Comparison of ENCODE assay signal across 16 cellular contexts in the genomic region with DNA sequence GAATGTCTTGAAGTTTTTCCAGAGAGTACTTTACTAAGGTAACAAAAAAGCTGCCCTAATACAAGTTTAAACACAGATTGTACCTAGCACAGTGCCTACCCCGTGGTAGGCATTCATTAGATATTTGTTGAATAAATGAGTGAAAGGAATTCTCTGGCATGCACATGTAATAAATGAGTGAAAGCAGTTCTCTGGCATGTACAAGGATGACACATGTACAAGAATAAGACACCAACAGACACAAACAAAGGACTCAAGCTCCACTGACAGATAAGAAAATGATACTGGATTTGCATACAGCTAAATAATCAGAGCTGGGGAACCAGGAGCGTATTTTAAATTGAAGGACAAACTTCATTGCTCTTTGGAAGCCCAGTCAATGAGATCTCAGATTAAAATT.
DNase-seq lines count a peak whose midpoint lies in the region; FAIRE-seq and TF ChIP-seq lines count a peak whose summit lies in the region.
"Had no signal": no experiment of that assay in that cellular context is flagged by ENCODE, and none has a peak within 500 bp of the region (broad histone marks: within the 10 kb centered on the region; RNA-seq: fewer than 3 reads in every experiment).

No MANE protein-coding gene starts in this region.

- intact Hi-C loops in dorsolateral prefrontal cortex (cut with DNase I) = no loop called here

- H3K27me3 ChIP-seq in astrocyte (ENCODE audit: insufficient read depth, low read length) (no peaks in the 10 kb centered on the region), dorsolateral prefrontal cortex (no peaks in the 10 kb centered on the region)
- H3K27me3 ChIP-seq: SJSA1 had no signal

- no peaks in the 10 kb centered on the region for H3K36me3 Mint-ChIP-seq in astrocyte (ENCODE audit: low read depth, unreplicated experiment)
- H3K36me3 Mint-ChIP-seq: IgD-negative memory B cell had no signal

- peak; percentile 36 to 39 for DNase-seq in NCI-H526 (lab: John Stamatoyannopoulos, UW)
- no peak for DNase-seq in astrocyte (ENCODE audit: low read depth)
- peak; percentile 7 to 16 for DNase-seq in foreskin fibroblast
- DNase-seq in renal cortical epithelial cell (ENCODE audit: low read depth) = peak; percentile 7
- DNase-seq in substantia nigra (lab: John Stamatoyannopoulos, UW) = no peak
- no peak for DNase-seq in dorsolateral prefrontal cortex
- no peak for DNase-seq in kidney glomerular epithelial cell (lab: John Stamatoyannopoulos, UW)
- DNase-seq in T-helper 2 cell = no peak
- DNase-seq: COR-L47, Kasumi-1, NCI-H1105 treated with DMSO at 0.1 percent for 48 hours, NCI-H187, NCI-H345, OCI-M1 had no signal

- H3K27ac Mint-ChIP-seq in astrocyte (ENCODE audit: unreplicated experiment) = no peak overlapping the region
- H3K27ac Mint-ChIP-seq: IgD-negative memory B cell had no signal

- H3K4me2 ChIP-seq in astrocyte (ENCODE audit: low read length) = peak overlapping the region; percentile 41

- H3K9ac ChIP-seq in astrocyte (ENCODE audit: low read length) = no peak overlapping the region

- H3K9me3 Mint-ChIP-seq in astrocyte (ENCODE audit: unreplicated experiment) = peaks cover 12% of the 10 kb centered on the region

- H3K4me3 ChIP-seq in astrocyte (ENCODE audit: insufficient read depth, low read depth, low read length) (no peak overlapping the region), foreskin fibroblast (ENCODE audit: low read depth in 1 of 2, low read length in 2 of 2) (no peak overlapping the region), dorsolateral prefrontal cortex (no peak overlapping the region)
- H3K4me3 ChIP-seq: SJSA1 had no signal

- no peaks in the 10 kb centered on the region for H3K9me3 ChIP-seq in astrocyte (ENCODE audit: insufficient read depth, low read depth, low read length)
- H3K9me3 ChIP-seq: SJSA1 had no signal

- H3K4me1 ChIP-seq in astrocyte (ENCODE audit: insufficient read depth, low read length) = peaks cover 5% of the 10 kb centered on the region
- H3K4me1 ChIP-seq: SJSA1 had no signal

- FAIRE-seq in astrocyte (lab: Jason Lieb, UNC) = no peak

- H3K27me3 Mint-ChIP-seq in astrocyte (ENCODE audit: low read depth, unreplicated experiment) = no peaks in the 10 kb centered on the region
- H3K27me3 Mint-ChIP-seq: IgD-negative memory B cell had no signal

- no peak overlapping the region for H3K4me3 Mint-ChIP-seq in astrocyte (ENCODE audit: unreplicated experiment)
- H3K4me3 Mint-ChIP-seq: IgD-negative memory B cell had no signal

- H3K36me3 ChIP-seq in astrocyte (ENCODE audit: insufficient read depth, low read length) = no peaks in the 10 kb centered on the region
- H3K36me3 ChIP-seq: SJSA1 had no signal

- no peaks in the 10 kb centered on the region for H4K20me1 ChIP-seq in astrocyte (ENCODE audit: insufficient read depth, low read length)

- no peaks in the 10 kb centered on the region for H3K79me2 ChIP-seq in astrocyte (ENCODE audit: insufficient read depth, low read length)

- TF ChIP-seq CTCF in astrocyte (IDR thresholded peaks at IDR 0.05; ENCODE audit: insufficient read depth, low read depth, low read length) = no peak
- no peak for TF ChIP-seq CTCF in foreskin fibroblast (IDR thresholded peaks at IDR 0.05; ENCODE audit: low read depth, low read length)
- no peak for TF ChIP-seq CTCF in dorsolateral prefrontal cortex (IDR thresholded peaks at IDR 0.05 in 54 of 56, conservative IDR thresholded peaks at IDR 0.05 in 2 of 56; ENCODE audit: low read depth in 1 of 56, partially characterized antibody in 56 of 56)

- no peak overlapping the region for H3K27ac ChIP-seq in astrocyte (ENCODE audit: low read depth, low read length)
- H3K27ac ChIP-seq in substantia nigra (ENCODE audit: low read depth, low read length, poor library complexity, severe bottlenecking) = no peak overlapping the region
- no peak overlapping the region for H3K27ac ChIP-seq in dorsolateral prefrontal cortex
- H3K27ac ChIP-seq: SJSA1 had no signal

- peak overlapping the region; percentile 39 for H2AFZ ChIP-seq in astrocyte (ENCODE audit: low read depth, low read length)

- peaks cover 6% of the 10 kb centered on the region for H3K4me1 Mint-ChIP-seq in astrocyte (ENCODE audit: low read depth, unreplicated experiment)

Comparison
In these comparisons a context has a peak if more than half of its experiments do, and no peak if none do; other contexts are left out.
1. DNase-seq: peak in NCI-H526 (2 of 2), foreskin fibroblast (2 of 2) and renal cortical epithelial cell (single experiment); none in astrocyte (single experiment), substantia nigra (0 of 49), dorsolateral prefrontal cortex (0 of 10), kidney glomerular epithelial cell (single experiment) and T-helper 2 cell (0 of 5).